2 cellular contexts compared by ENCODE assay signal in genomic region chr14:22896351-22896750, GRCh38.
TF ChIP-seq lines count a peak whose summit lies in the region.

No MANE protein-coding gene starts in this region.

TF ChIP-seq in IMR-90, 13 proteins besides CTCF, POLR2A, EP300 and RAD21 (continued from another document):
- TF ChIP-seq CHD1 (IDR thresholded peaks at IDR 0.05; ENCODE audit: low read depth, low read length) = no peak
- TF ChIP-seq ELK1 (IDR thresholded peaks at IDR 0.05; ENCODE audit: borderline replicate concordance, low read depth, low read length) = no peak
- no peak for TF ChIP-seq MAZ (IDR thresholded peaks at IDR 0.05; ENCODE audit: borderline replicate concordance, low read depth, low read length)
- no peak for TF ChIP-seq MXI1 (IDR thresholded peaks at IDR 0.05; ENCODE audit: borderline replicate concordance, low read depth, low read length)
- TF ChIP-seq MAFK (IDR thresholded peaks at IDR 0.05; ENCODE audit: low read depth, low read length) = no peak
- TF ChIP-seq FOS (IDR thresholded peaks at IDR 0.05; ENCODE audit: low read depth, low read length) = no peak
- TF ChIP-seq USF2 (IDR thresholded peaks at IDR 0.05; ENCODE audit: low read depth, low read length) = no peak
- no peak for TF ChIP-seq RFX5 (IDR thresholded peaks at IDR 0.05; ENCODE audit: low read depth, low read length)
- TF ChIP-seq BHLHE40 (IDR thresholded peaks at IDR 0.05; ENCODE audit: low read depth, low read length) = no peak
TF ChIP-seq in IMR-90: peak in this region for 0.

TF ChIP-seq in neural cell, 6 proteins besides CTCF, POLR2A, EP300 and RAD21 (continued from another document):
- TF ChIP-seq SMC3 (conservative IDR thresholded peaks at IDR 0.05; ENCODE audit: poor library complexity) = no peak
- TF ChIP-seq TAF1 (IDR thresholded peaks at IDR 0.05; ENCODE audit: low read depth) = no peak
- TF ChIP-seq REST (IDR thresholded peaks at IDR 0.05; ENCODE audit: borderline replicate concordance) = no peak
TF ChIP-seq in neural cell: peak in this region for 0.
